15 cellular contexts compared by ENCODE assay signal in the genomic region with DNA sequence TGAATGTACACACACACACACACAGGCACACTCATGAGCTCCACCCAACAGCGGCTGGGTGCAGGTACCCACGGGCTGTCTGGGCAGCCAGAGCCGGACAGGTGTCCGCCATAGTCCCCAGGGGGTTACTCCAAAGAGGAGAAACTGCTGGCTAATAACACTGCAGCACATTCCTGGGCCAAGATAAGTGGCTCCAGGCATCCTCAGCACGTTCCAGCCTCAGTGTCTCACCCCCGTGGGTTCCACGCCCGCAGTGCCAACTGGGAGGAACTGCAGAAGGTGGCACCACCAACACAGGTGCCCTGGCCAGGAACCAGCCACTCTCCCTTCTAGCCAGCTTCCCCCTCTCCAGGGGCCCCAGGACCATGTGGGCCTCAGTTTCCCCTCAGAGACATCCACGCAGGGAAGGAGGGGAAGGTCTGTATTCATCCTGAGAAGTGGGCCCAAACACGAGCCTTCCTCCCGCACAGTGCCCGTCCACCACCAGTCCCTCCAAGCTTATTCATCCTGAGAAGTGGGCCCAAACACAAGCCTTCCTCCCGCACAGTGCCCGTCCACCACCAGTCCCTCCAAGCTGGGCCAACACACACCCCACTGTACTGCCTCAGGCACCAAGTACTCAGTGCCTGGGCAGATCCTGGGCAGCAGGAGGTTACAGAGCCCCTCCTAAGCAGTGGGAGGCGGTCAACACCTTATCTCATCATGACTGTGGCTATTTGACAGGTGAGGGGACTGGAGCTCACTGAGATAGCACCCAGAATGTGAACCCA. TPM values are rescaled to one million over a fixed set of nuclear protein-coding genes. Genes with fewer than 3 reads are reported as not detected.
DNase-seq lines count a peak whose midpoint lies in the region; ATAC-seq and TF ChIP-seq lines count a peak whose summit lies in the region.
"Had no signal": no experiment of that assay in that cellular context is flagged by ENCODE, and none has a peak within 500 bp of the region (broad histone marks: within the 10 kb centered on the region; RNA-seq: fewer than 3 reads in every experiment).

No MANE protein-coding gene starts in this region.

- DNase-seq in activated naive CD8-positive, alpha-beta T cell treated with anti-CD3 and anti-CD28 coated beads, Interleukin-2, amount 10 ng/mL, durations not matched to agents 7 days and 5 days = peak; percentile 14
- DNase-seq in activated naive CD8-positive, alpha-beta T cell treated with anti-CD3 and anti-CD28 coated beads for 36 hours = no peak
- DNase-seq in right atrium auricular region (ENCODE audit: low spot score) (no peak), prostate gland (ENCODE audit: low spot score) (no peak), NCI-H1694 treated with DMSO at 0.1 percent for 48 hours (lab: John Stamatoyannopoulos, UW) (no peak), NAMALWA (ENCODE audit: low spot score) (no peak)
- DNase-seq in stimulated activated CD4-positive, alpha-beta T cell treated with anti-CD3 and anti-CD28 coated beads, Interleukin-4, amount 100 ng/mL, for 24 hours = no peak
- DNase-seq: HFFc6; KBM-7; naive B cell; OCI-M1; stimulated activated naive B cell treated with anti-CD40 and anti-IgM and Interleukin-4, amounts not matched to agents 10 μg/mL and 1 μg/mL and 100 μg/mL, for 72 hours had no signal

- peak overlapping the region; percentile 50 for H3K27ac Mint-ChIP-seq in activated naive CD8-positive, alpha-beta T cell treated with anti-CD3 and anti-CD28 coated beads, Interleukin-2, amount 10 ng/mL, durations not matched to agents 7 days and 5 days
- no peak overlapping the region for H3K27ac Mint-ChIP-seq in activated naive CD8-positive, alpha-beta T cell treated with anti-CD3 and anti-CD28 coated beads for 36 hours
- H3K27ac Mint-ChIP-seq: HFFc6; stimulated activated naive B cell treated with anti-CD40 and anti-IgM and Interleukin-4, amounts not matched to agents 10 μg/mL and 1 μg/mL and 100 μg/mL, for 72 hours had no signal

- no peak overlapping the region for H3K4me3 Mint-ChIP-seq in activated naive CD8-positive, alpha-beta T cell treated with anti-CD3 and anti-CD28 coated beads, Interleukin-2, amount 10 ng/mL, durations not matched to agents 7 days and 5 days
- no peak overlapping the region for H3K4me3 Mint-ChIP-seq in activated naive CD8-positive, alpha-beta T cell treated with anti-CD3 and anti-CD28 coated beads for 36 hours
- H3K4me3 Mint-ChIP-seq: brain; HFFc6; naive B cell; stimulated activated naive B cell treated with anti-CD40 and anti-IgM and Interleukin-4, amounts not matched to agents 10 μg/mL and 1 μg/mL and 100 μg/mL, for 72 hours had no signal

- no peaks in the 10 kb centered on the region for H3K4me1 Mint-ChIP-seq in activated naive CD8-positive, alpha-beta T cell treated with anti-CD3 and anti-CD28 coated beads, Interleukin-2, amount 10 ng/mL, durations not matched to agents 7 days and 5 days
- H3K4me1 Mint-ChIP-seq in activated naive CD8-positive, alpha-beta T cell treated with anti-CD3 and anti-CD28 coated beads for 36 hours = no peaks in the 10 kb centered on the region
- H3K4me1 Mint-ChIP-seq: naive B cell; stimulated activated naive B cell treated with anti-CD40 and anti-IgM and Interleukin-4, amounts not matched to agents 10 μg/mL and 1 μg/mL and 100 μg/mL, for 72 hours had no signal

- TF ChIP-seq CTCF in right atrium auricular region (IDR thresholded peaks at IDR 0.05) = no peak
- TF ChIP-seq CTCF in prostate gland (IDR thresholded peaks at IDR 0.05) = no peak

- POLR2A ChIA-PET in activated naive CD8-positive, alpha-beta T cell treated with anti-CD3 and anti-CD28 coated beads, Interleukin-2, amount 10 ng/mL, durations not matched to agents 7 days and 5 days (lab: Charles Lee) = no interaction called here

- no peak for TF ChIP-seq POLR2A in prostate gland (IDR thresholded peaks at IDR 0.05)

- WGBS in prostate gland = 70% methylated on average over 15 of the region's 15 CpGs
- WGBS in urinary bladder = 84% methylated on average over 15 of the region's 15 CpGs

- peaks cover 6% of the 10 kb centered on the region for H3K27me3 Mint-ChIP-seq in activated naive CD8-positive, alpha-beta T cell treated with anti-CD3 and anti-CD28 coated beads, Interleukin-2, amount 10 ng/mL, durations not matched to agents 7 days and 5 days
- no peaks in the 10 kb centered on the region for H3K27me3 Mint-ChIP-seq in activated naive CD8-positive, alpha-beta T cell treated with anti-CD3 and anti-CD28 coated beads for 36 hours
- H3K27me3 Mint-ChIP-seq: brain had no signal

- no peak overlapping the region for H3K4me3 ChIP-seq in right atrium auricular region
- H3K4me3 ChIP-seq in prostate gland = no peak overlapping the region
- no peak overlapping the region for H3K4me3 ChIP-seq in urinary bladder (ENCODE audit: low read depth, low read length)
- H3K4me3 ChIP-seq: hepatocyte had no signal

- H3K27ac ChIP-seq in right atrium auricular region = peak overlapping the region; percentile 74 to 87
- H3K27ac ChIP-seq in prostate gland = peak overlapping the region; percentile 72 to 84
- peak overlapping the region; percentile 3 for H3K27ac ChIP-seq in urinary bladder (ENCODE audit: low read depth)
- H3K27ac ChIP-seq: hepatocyte had no signal

- H3K27me3 ChIP-seq in right atrium auricular region (no peaks in the 10 kb centered on the region), prostate gland (replicated peaks; ENCODE audit: insufficient read depth) (no peaks in the 10 kb centered on the region)
- H3K27me3 ChIP-seq: hepatocyte had no signal

- H3K4me1 ChIP-seq in right atrium auricular region = peaks cover 0 to 89% of the 10 kb centered on the region in 2 donors
- H3K4me1 ChIP-seq in prostate gland (replicated peaks) = peaks cover 14% of the 10 kb centered on the region
- no peaks in the 10 kb centered on the region for H3K4me1 ChIP-seq in urinary bladder (ENCODE audit: insufficient read depth)

- H3K36me3 ChIP-seq in right atrium auricular region = no peaks in the 10 kb centered on the region
- no peaks in the 10 kb centered on the region for H3K36me3 ChIP-seq in prostate gland
- H3K36me3 ChIP-seq in urinary bladder (ENCODE audit: insufficient read depth) = no peaks in the 10 kb centered on the region

- ATAC-seq in activated naive CD8-positive, alpha-beta T cell treated with anti-CD3 and anti-CD28 coated beads, Interleukin-2, amount 10 ng/mL, durations not matched to agents 7 days and 5 days (ENCODE audit: low read depth) = no peak
- ATAC-seq: stimulated activated naive B cell treated with anti-CD40 and anti-IgM and Interleukin-4, amounts not matched to agents 10 μg/mL and 1 μg/mL and 100 μg/mL, for 72 hours had no signal

- intact Hi-C loops in prostate gland (cut with DNase I) = no loop called here

- H3K36me3 Mint-ChIP-seq in activated naive CD8-positive, alpha-beta T cell treated with anti-CD3 and anti-CD28 coated beads, Interleukin-2, amount 10 ng/mL, durations not matched to agents 7 days and 5 days = no peaks in the 10 kb centered on the region
- H3K36me3 Mint-ChIP-seq in activated naive CD8-positive, alpha-beta T cell treated with anti-CD3 and anti-CD28 coated beads for 36 hours = no peaks in the 10 kb centered on the region
- H3K36me3 Mint-ChIP-seq: brain; naive B cell; stimulated activated naive B cell treated with anti-CD40 and anti-IgM and Interleukin-4, amounts not matched to agents 10 μg/mL and 1 μg/mL and 100 μg/mL, for 72 hours had no signal

- no peaks in the 10 kb centered on the region for H3K9me3 ChIP-seq in right atrium auricular region
- H3K9me3 ChIP-seq in prostate gland = no peaks in the 10 kb centered on the region

- H3K9me3 Mint-ChIP-seq in activated naive CD8-positive, alpha-beta T cell treated with anti-CD3 and anti-CD28 coated beads, Interleukin-2, amount 10 ng/mL, durations not matched to agents 7 days and 5 days = no peaks in the 10 kb centered on the region
- no peaks in the 10 kb centered on the region for H3K9me3 Mint-ChIP-seq in activated naive CD8-positive, alpha-beta T cell treated with anti-CD3 and anti-CD28 coated beads for 36 hours
- H3K9me3 Mint-ChIP-seq: brain; HFFc6; naive B cell; stimulated activated naive B cell treated with anti-CD40 and anti-IgM and Interleukin-4, amounts not matched to agents 10 μg/mL and 1 μg/mL and 100 μg/mL, for 72 hours had no signal

RNA-seq across cellular contexts. Expression of gene TNS1, which starts 47.6 kb away (rescaled TPM):
- 10 to 100 TPM; 15.1 to 21.2 TPM for total RNA-seq in activated naive CD8-positive, alpha-beta T cell treated with anti-CD3 and anti-CD28 coated beads, Interleukin-2, amount 10 ng/mL, durations not matched to agents 7 days and 5 days
- 1 to 10 TPM in 1 of 2 experiments, under 1 TPM in 1; 0.89 to 1.4 TPM for total RNA-seq in activated naive CD8-positive, alpha-beta T cell treated with anti-CD3 and anti-CD28 coated beads for 36 hours
- 100 to 1,000 TPM; 393 to 720 TPM for total RNA-seq in right atrium auricular region
- 100 to 1,000 TPM; 238 to 659 TPM for total RNA-seq in prostate gland
- 191 TPM for total RNA-seq in urinary bladder
- 576 TPM for polyA plus RNA-seq in urinary bladder

Comparison
In these comparisons a context has a peak if more than half of its experiments do, and no peak if none do; other contexts are left out.
1. H3K27ac ChIP-seq: peak in every context shown above with its lines; median percentile 80 in right atrium auricular region; 78 in prostate gland; 3 in urinary bladder.